Comparison of ENCODE assay signal across 8 cellular contexts in genomic region chr16:28845173-28846079, GRCh38. TPM values are rescaled to one million over a fixed set of nuclear protein-coding genes. Genes with fewer than 3 reads are reported as not detected.
DNase-seq lines count a peak whose midpoint lies in the region; TF ChIP-seq lines count a peak whose summit lies in the region.

No MANE protein-coding gene starts in this region.

- H3K27me3 ChIP-seq in HUES48 (ENCODE audit: control insufficient read depth, insufficient read depth, low read length) (no peaks in the 10 kb centered on the region), esophagus squamous epithelium (no peaks in the 10 kb centered on the region), neutrophil (no peaks in the 10 kb centered on the region)

- H3K9me3 ChIP-seq in HUES48 (ENCODE audit: control insufficient read depth, insufficient read depth, low read length) (no peaks in the 10 kb centered on the region), esophagus squamous epithelium (no peaks in the 10 kb centered on the region), neutrophil (no peaks in the 10 kb centered on the region)

- intact Hi-C loops in esophagus squamous epithelium (cut with DNase I), result no loop called here

- H3K4me3 ChIP-seq in HUES48 (ENCODE audit: low read depth, low read length) (peak overlapping the region; percentile 96), WI38 (ENCODE audit: low read depth, low read length) (peak overlapping the region; percentile 97), esophagus squamous epithelium (peak overlapping the region; percentile 87 to 99 (median 93)), neutrophil (ENCODE audit: low read depth in 1 of 2, low read length in 1 of 2) (peak overlapping the region; percentile 90 to 93)

- TF ChIP-seq CTCF in WI38 (IDR thresholded peaks at IDR 0.05; ENCODE audit: low read depth, low read length) (no peak), esophagus squamous epithelium (IDR thresholded peaks at IDR 0.05) (no peak), neutrophil (IDR thresholded peaks at IDR 0.05) (no peak)

- peaks cover 35% of the 10 kb centered on the region for H3K36me3 ChIP-seq in HUES48 (ENCODE audit: control insufficient read depth, insufficient read depth, low read length)
- H3K36me3 ChIP-seq in esophagus squamous epithelium, result peaks cover 16 to 46% (median 31%) of the 10 kb centered on the region in 3 donors
- H3K36me3 ChIP-seq in neutrophil, result peaks cover 42% of the 10 kb centered on the region

- DNase-seq in SIG-M5 treated with dmso at 0.1 percent for 504 hours (lab: John Stamatoyannopoulos, UW; ENCODE audit: unreplicated experiment) (peak; percentile 70), SIG-M5 (lab: John Stamatoyannopoulos, UW) (no peak), esophagus squamous epithelium (lab: John Stamatoyannopoulos, UW) (no peak), KG1 (lab: John Stamatoyannopoulos, UW) (no peak)
- DNase-seq in NK-92 treated with Interleukin-12 subunit alpha and Interleukin-12 subunit beta, amount 100 ng/mL, for 24 hours (lab: John Stamatoyannopoulos, UW), result no peak

- WGBS in esophagus squamous epithelium, 2 donors, result 21 to 26% methylated on average over 15 to 19 of the region's 28 CpGs

- peak overlapping the region; percentile 87 for H3K9ac ChIP-seq in HUES48 (ENCODE audit: low read depth, low read length)

- H3K4me1 ChIP-seq in HUES48 (ENCODE audit: control insufficient read depth, insufficient read depth, low read length) (no peaks in the 10 kb centered on the region), esophagus squamous epithelium (peaks cover 17 to 29% (median 20%) of the 10 kb centered on the region in 3 donors), neutrophil (ENCODE audit: control insufficient read depth in 1 of 2, insufficient read depth in 1 of 2, low read depth in 1 of 2, low read length in 1 of 2) (peaks cover 17 to 20% of the 10 kb centered on the region in 2 experiments)

- H3K27ac ChIP-seq in HUES48 (ENCODE audit: low read depth, low read length) (peak overlapping the region; percentile 86), esophagus squamous epithelium (peak overlapping the region; percentile 88 to 95 (median 90)), neutrophil (peak overlapping the region; percentile 83)

- no peak for TF ChIP-seq POLR2A in esophagus squamous epithelium (IDR thresholded peaks at IDR 0.05)

RNA-seq across cellular contexts. Expression of gene TUFM, which starts 0.7 kb away (rescaled TPM):
- total RNA-seq in esophagus squamous epithelium, result 100 to 1,000 TPM; 105 to 143 (median 121) TPM

RNA-seq across cellular contexts. Expression of gene SH2B1, which starts 18.2 kb away (rescaled TPM):
- total RNA-seq in esophagus squamous epithelium, result 10 to 100 TPM; 11.0 to 28.2 (median 18.8) TPM

RNA-seq across cellular contexts. Expression of gene ATXN2L, which starts 22.6 kb away (rescaled TPM):
- 10 to 100 TPM; 42.1 to 72.7 (median 67.1) TPM for total RNA-seq in esophagus squamous epithelium

RNA-seq across cellular contexts. Expression of gene ATP2A1, which starts 32.9 kb away (rescaled TPM):
- under 1 TPM in 2 of 4 donors, not detected in 2; 0.19 to 0.26 TPM for total RNA-seq in esophagus squamous epithelium
